Comparison of ENCODE assay signal across 15 cellular contexts in the genomic region with DNA sequence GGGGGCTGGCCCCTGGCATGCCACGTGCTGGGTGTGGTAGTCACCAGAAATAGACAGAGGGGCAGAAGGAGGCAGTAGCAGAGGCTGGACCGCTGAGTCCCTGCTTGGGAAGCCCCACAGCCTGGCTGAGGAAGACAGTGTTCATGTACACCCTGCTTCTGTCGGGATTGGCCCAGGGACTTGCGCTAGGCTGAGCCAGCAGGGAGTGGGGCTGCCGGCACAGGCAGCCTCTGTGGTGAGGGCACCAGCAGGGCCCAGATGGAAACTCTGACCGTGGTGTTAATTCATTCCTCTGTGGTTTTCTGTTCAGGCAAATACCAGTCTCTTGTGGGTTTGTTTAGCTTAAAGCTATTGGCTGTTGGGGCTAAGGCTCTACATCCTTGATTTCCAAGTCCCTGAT.
A peak's percentile ranks its signal among the peaks of the same experiment; 100 is the strongest.
DNase-seq lines count a peak whose midpoint lies in the region; ATAC-seq, FAIRE-seq and TF ChIP-seq lines count a peak whose summit lies in the region.
"Had no signal": no experiment of that assay in that cellular context is flagged by ENCODE, and none has a peak within 500 bp of the region (broad histone marks: within the 10 kb centered on the region; RNA-seq: fewer than 3 reads in every experiment).

No MANE protein-coding gene starts in this region.

- no peaks in the 10 kb centered on the region for H3K36me3 ChIP-seq in body of pancreas (replicated peaks in 1 of 2; ENCODE audit: insufficient read depth in 1 of 2, low read depth in 2 of 2)
- H3K36me3 ChIP-seq: SJCRH30 had no signal

- no peak overlapping the region for H3K4me3 ChIP-seq in body of pancreas
- H3K4me3 ChIP-seq: dorsolateral prefrontal cortex, SJCRH30 had no signal

- peak; percentile 76 for DNase-seq in NK-92 treated with Interleukin-12 subunit alpha and Interleukin-12 subunit beta, amount 100 ng/mL, for 24 hours (lab: John Stamatoyannopoulos, UW)
- DNase-seq in NK-92 (lab: John Stamatoyannopoulos, UW; ENCODE audit: unreplicated experiment) = no peak
- DNase-seq in astrocyte of the hippocampus (ENCODE audit: low read depth, low spot score) = peak; percentile 71
- peak; percentile 36 for DNase-seq in renal cortical epithelial cell (ENCODE audit: low read depth)
- no peak for DNase-seq in body of pancreas
- no peak for DNase-seq in kidney glomerular epithelial cell (lab: John Stamatoyannopoulos, UW)
- no peak for DNase-seq in D721Med (ENCODE audit: insufficient read length, low spot score)
- DNase-seq: activated naive CD4-positive, alpha-beta T cell treated with Interleukin-2 at 50 U/mL for 16 hours; DMS79 treated with DMSO at 0.1 percent for 48 hours; dorsolateral prefrontal cortex; mesendoderm; retina had no signal

- FAIRE-seq in D721Med (lab: Jason Lieb, UNC) = no peak
- FAIRE-seq: A204.1 had no signal

- no peaks in the 10 kb centered on the region for H3K9me3 ChIP-seq in body of pancreas
- H3K9me3 ChIP-seq: SJCRH30 had no signal

- no peak for TF ChIP-seq POLR2A in body of pancreas (IDR thresholded peaks at IDR 0.05)

- intact Hi-C loops in body of pancreas (cut with DNase I) = no loop called here

- ATAC-seq in GM21786 (IDR thresholded peaks at IDR 0.05; ENCODE audit: unreplicated experiment) = peak; percentile 34
- no peak for ATAC-seq in body of pancreas

- TF ChIP-seq CTCF in body of pancreas (IDR thresholded peaks at IDR 0.05) (no peak), D721Med (IDR thresholded peaks at IDR 0.05; ENCODE audit: insufficient read depth, missing control alignments) (no peak)

- no peak overlapping the region for H3K27ac ChIP-seq in body of pancreas
- H3K27ac ChIP-seq: dorsolateral prefrontal cortex, SJCRH30 had no signal

- H3K4me1 ChIP-seq in body of pancreas = no peaks in the 10 kb centered on the region
- H3K4me1 ChIP-seq: SJCRH30 had no signal

- WGBS in body of pancreas, 2 donors = 60 to 66% methylated on average over 5 to 6 of the region's 6 CpGs

- no peaks in the 10 kb centered on the region for H3K27me3 ChIP-seq in body of pancreas
- H3K27me3 ChIP-seq: dorsolateral prefrontal cortex had no signal

Comparison
In these comparisons a context has a peak if more than half of its experiments do, and no peak if none do; other contexts are left out.
1. DNase-seq: peak in NK-92 treated with Interleukin-12 subunit alpha and Interleukin-12 subunit beta, amount 100 ng/mL, for 24 hours (single experiment), astrocyte of the hippocampus (single experiment) and renal cortical epithelial cell (single experiment); none in NK-92 (single experiment), body of pancreas (0 of 4), kidney glomerular epithelial cell (single experiment) and D721Med (single experiment).